ENCODE assay signal across 19 cellular contexts in the genomic region with DNA sequence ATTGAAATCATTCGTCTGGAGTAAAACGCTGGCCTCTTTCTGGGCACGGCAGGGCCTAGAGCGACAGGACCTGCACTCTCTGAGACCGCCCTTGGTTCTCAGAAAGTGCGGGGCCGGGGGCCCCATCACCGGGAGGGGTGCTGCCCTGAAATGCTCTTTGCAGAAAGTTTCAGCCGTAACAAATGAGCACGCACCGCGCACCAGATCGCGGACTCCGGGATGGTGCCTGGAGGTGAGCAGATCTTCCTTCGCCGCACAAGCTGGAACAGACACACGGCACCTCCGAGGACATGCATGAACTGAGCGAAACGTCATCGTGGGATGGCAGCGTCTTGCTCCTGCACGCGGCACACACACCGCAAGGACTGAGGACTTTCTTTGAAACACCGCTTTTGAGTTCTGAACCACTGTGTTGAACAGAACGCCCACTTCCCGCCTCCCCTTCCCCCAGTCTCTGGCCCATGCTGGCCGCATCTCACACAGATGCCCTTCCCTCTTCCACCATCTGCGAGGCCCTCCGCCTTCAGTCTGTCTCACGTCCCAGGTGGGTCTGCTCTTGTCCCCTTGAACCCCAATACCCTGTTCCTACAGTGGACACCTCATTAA.
DNase-seq lines count a peak whose midpoint lies in the region; ATAC-seq and TF ChIP-seq lines count a peak whose summit lies in the region.
"Had no signal": no experiment of that assay in that cellular context is flagged by ENCODE, and none has a peak within 500 bp of the region (broad histone marks: within the 10 kb centered on the region; RNA-seq: fewer than 3 reads in every experiment).

No MANE protein-coding gene starts in this region.

- H3K4me1 ChIP-seq in heart right ventricle (peaks cover 0 to 40% (median 11%) of the 10 kb centered on the region in 9 donors), mesenchymal stem cell (ENCODE audit: control insufficient read depth, insufficient read depth, low read depth, low read length) (no peaks in the 10 kb centered on the region), sigmoid colon (peaks cover 0 to 24% (median 11%) of the 10 kb centered on the region in 4 donors), HAP-1 (no peaks in the 10 kb centered on the region)
- H3K4me1 ChIP-seq: BLaER1 had no signal

- no peaks in the 10 kb centered on the region for H3K9me3 ChIP-seq in heart right ventricle
- no peaks in the 10 kb centered on the region for H3K9me3 ChIP-seq in mesenchymal stem cell (ENCODE audit: control insufficient read depth, low read length)
- no peaks in the 10 kb centered on the region for H3K9me3 ChIP-seq in sigmoid colon
- H3K9me3 ChIP-seq in HAP-1, result no peaks in the 10 kb centered on the region
- H3K9me3 ChIP-seq: BLaER1 had no signal

- ATAC-seq in heart right ventricle (peak in 2 of 8 donors; percentile 1 to 51), Right ventricle myocardium superior (ENCODE audit: poor library complexity) (no peak), GM19397 (IDR thresholded peaks at IDR 0.05; ENCODE audit: unreplicated experiment) (no peak)
- ATAC-seq: HepG2 had no signal

- H3K27me3 ChIP-seq in heart right ventricle, result peaks cover 0 to 11% (median 0%) of the 10 kb centered on the region in 7 donors
- no peaks in the 10 kb centered on the region for H3K27me3 ChIP-seq in mesenchymal stem cell (ENCODE audit: control insufficient read depth in 1 of 2, insufficient read depth in 1 of 2, low read length in 2 of 2)
- no peaks in the 10 kb centered on the region for H3K27me3 ChIP-seq in sigmoid colon
- no peaks in the 10 kb centered on the region for H3K27me3 ChIP-seq in HAP-1 (ENCODE audit: low read depth)
- H3K27me3 ChIP-seq: BLaER1 had no signal

- TF ChIP-seq POLR2A in sigmoid colon (IDR thresholded peaks at IDR 0.05), result no peak

- TF ChIP-seq EP300 in sigmoid colon (IDR thresholded peaks at IDR 0.05), result no peak

- H4K8ac ChIP-seq in mesenchymal stem cell (ENCODE audit: low read length), result no peak overlapping the region

- intact Hi-C loops in heart right ventricle (cut with DNase I) (loop anchor here in 2 of 10 donors (5.0 to 10.0 kb wide), 2 partner anchors 94 to 1026 kb away; no protein-coding TSS in a partner anchor), Right ventricle myocardium superior (cut with DNase I) (no loop called here), sigmoid colon (cut with DNase I) (no loop called here)

- no peak overlapping the region for H2BK12ac ChIP-seq in mesenchymal stem cell (ENCODE audit: low read length in 2 of 2)

- H4K91ac ChIP-seq in mesenchymal stem cell (ENCODE audit: low read length), result no peak overlapping the region

- no peak overlapping the region for H2AK5ac ChIP-seq in mesenchymal stem cell (ENCODE audit: low read length, severe bottlenecking)

- no peak overlapping the region for H3K4me2 ChIP-seq in mesenchymal stem cell (ENCODE audit: low read length, poor library complexity, severe bottlenecking)
- H3K4me2 ChIP-seq: BLaER1, PC-9 had no signal

- H3K27ac ChIP-seq in heart right ventricle, result peak overlapping the region in 9 of 10 donors; percentile 24 to 76 (median 65)
- no peak overlapping the region for H3K27ac ChIP-seq in mesenchymal stem cell (ENCODE audit: low read length, poor library complexity, severe bottlenecking)
- peak overlapping the region in 3 of 4 donors; percentile 42 to 68 (median 51) for H3K27ac ChIP-seq in sigmoid colon
- H3K27ac ChIP-seq: BLaER1, GM23248, PC-9 had no signal

- no peak overlapping the region for H3K4me3 ChIP-seq in heart right ventricle
- H3K4me3 ChIP-seq in mesenchymal stem cell (ENCODE audit: insufficient read depth in 1 of 2, low read depth in 1 of 2, low read length in 2 of 2), result no peak overlapping the region
- H3K4me3 ChIP-seq in sigmoid colon, result no peak overlapping the region
- no peak overlapping the region for H3K4me3 ChIP-seq in HAP-1
- H3K4me3 ChIP-seq: BLaER1, GM23248, PC-9 had no signal

- 88 to 89% methylated on average over 33 of the region's 33 CpGs for WGBS in heart right ventricle, 2 donors
- WGBS in mesenchymal stem cell, result 90% methylated on average over 33 of the region's 33 CpGs
- WGBS in sigmoid colon, 2 donors, result 90 to 91% methylated on average over 33 of the region's 33 CpGs

- no peaks in the 10 kb centered on the region for H3K36me3 ChIP-seq in heart right ventricle
- no peaks in the 10 kb centered on the region for H3K36me3 ChIP-seq in mesenchymal stem cell (ENCODE audit: control insufficient read depth in 1 of 2, insufficient read depth in 2 of 2, low read depth in 1 of 2, low read length in 2 of 2)
- H3K36me3 ChIP-seq in sigmoid colon, result no peaks in the 10 kb centered on the region
- H3K36me3 ChIP-seq in HAP-1 (replicated peaks), result no peaks in the 10 kb centered on the region
- H3K36me3 ChIP-seq: BLaER1 had no signal

- in situ Hi-C loops in HAP-1 (cut with MboI; ENCODE audit: low sequenced_read_pairs), result no loop called here

- TF ChIP-seq CTCF in heart right ventricle (IDR thresholded peaks at IDR 0.05), result no peak
- TF ChIP-seq CTCF in sigmoid colon (IDR thresholded peaks at IDR 0.05), result no peak

- H2BK15ac ChIP-seq in mesenchymal stem cell (ENCODE audit: low read depth, poor library complexity, severe bottlenecking), result no peak overlapping the region

- H3K18ac ChIP-seq in mesenchymal stem cell (ENCODE audit: low read depth in 1 of 2, low read length in 2 of 2), result no peak overlapping the region

- H2BK5ac ChIP-seq in mesenchymal stem cell (ENCODE audit: low read depth, low read length, poor library complexity, severe bottlenecking), result no peak overlapping the region

- peak overlapping the region; percentile 28 for H3K9ac ChIP-seq in mesenchymal stem cell (ENCODE audit: low read length)
- H3K9ac ChIP-seq: BLaER1, GM23248 had no signal

- H2AFZ ChIP-seq in mesenchymal stem cell (ENCODE audit: low read depth, low read length), result no peak overlapping the region
- H2AFZ ChIP-seq: GM23248, PC-9 had no signal

- H3K79me1 ChIP-seq in mesenchymal stem cell (replicated peaks; ENCODE audit: low read length, poor library complexity, severe bottlenecking), result no peaks in the 10 kb centered on the region

- H3K14ac ChIP-seq in mesenchymal stem cell (ENCODE audit: low read length in 2 of 2), result no peak overlapping the region

- no peak overlapping the region for H2BK120ac ChIP-seq in mesenchymal stem cell (ENCODE audit: low read depth, low read length)

- no peak overlapping the region for H3K23ac ChIP-seq in mesenchymal stem cell (ENCODE audit: low read length in 2 of 2)

- no peak overlapping the region for H3K4ac ChIP-seq in mesenchymal stem cell (ENCODE audit: low read depth in 1 of 2, low read length in 2 of 2)

- DNase-seq in heart right ventricle, result no peak
- no peak for DNase-seq in Right ventricle myocardium superior
- no peak for DNase-seq in mesenchymal stem cell
- no peak for DNase-seq in sigmoid colon
- DNase-seq in HAP-1 (ENCODE audit: low spot score in 2 of 2), result no peak
- DNase-seq in activated CD8-positive, alpha-beta memory T cell treated with anti-CD3 and anti-CD28 coated beads, Interleukin-2, amount 50 U/mL, for 48 hours, result no peak
- DNase-seq: CD8-positive, alpha-beta memory T cell; DMS 273 treated with DMSO at 0.1 percent for 48 hours; GF-D8; GM23248; KG1; NCI-H1048; NCI-H2081 treated with DMSO at 0.1 percent for 48 hours; NCI-H510A; NCI-H774; PC-9 had no signal
